In the genomic region with DNA sequence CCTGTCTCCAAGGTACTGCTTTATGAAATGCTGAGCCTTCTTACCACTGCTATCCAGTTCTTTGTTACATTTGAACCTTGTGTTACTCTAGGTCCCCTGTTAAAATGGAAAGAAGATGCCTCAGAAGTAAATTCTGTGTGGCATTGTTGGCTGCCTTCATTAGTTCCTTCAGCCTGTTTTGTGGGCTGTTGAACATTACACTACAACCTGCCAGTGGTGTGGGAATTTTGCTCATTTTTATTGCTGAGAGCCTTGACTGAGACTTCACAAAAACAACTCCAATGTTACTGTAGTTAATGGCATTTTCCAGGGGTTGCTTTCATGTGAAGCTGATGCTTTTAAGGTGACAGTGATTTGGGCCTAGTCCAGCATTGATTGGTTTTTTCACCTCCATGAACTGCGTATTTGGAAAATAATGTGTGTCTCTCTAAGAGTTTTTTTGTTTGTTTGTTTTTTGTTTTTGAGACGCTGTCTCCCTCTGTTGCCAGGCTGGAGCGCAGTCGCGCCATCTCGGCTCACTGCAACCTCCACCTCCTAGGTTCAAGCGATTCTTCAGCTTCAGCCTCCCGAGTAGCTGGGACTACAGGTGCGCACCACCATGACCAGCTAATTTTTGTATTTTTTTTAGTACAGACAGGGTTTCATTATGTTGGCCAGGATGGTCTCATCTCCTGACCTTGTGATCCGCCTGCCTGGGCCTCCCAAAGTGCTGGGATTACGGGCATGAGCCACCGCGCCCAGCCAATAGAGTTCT, we compare ENCODE assay signal across 13 cellular contexts. TPM values are rescaled to one million over a fixed set of nuclear protein-coding genes. Genes with fewer than 3 reads are reported as not detected.
DNase-seq lines count a peak whose midpoint lies in the region; ATAC-seq and TF ChIP-seq lines count a peak whose summit lies in the region.
"Had no signal": no experiment of that assay in that cellular context is flagged by ENCODE, and none has a peak within 500 bp of the region (broad histone marks: within the 10 kb centered on the region; RNA-seq: fewer than 3 reads in every experiment).

No MANE protein-coding gene starts in this region.

- TF ChIP-seq POLR2A in suprapubic skin (IDR thresholded peaks at IDR 0.05) = no peak

- no peaks in the 10 kb centered on the region for H3K9me3 ChIP-seq in suprapubic skin
- H3K9me3 ChIP-seq: thoracic aorta had no signal

- peak overlapping the region; percentile 33 for H3K4me3 Mint-ChIP-seq in activated naive CD4-positive, alpha-beta T cell treated with anti-CD3 and anti-CD28 coated beads, Interleukin-2, amount 50 U/mL, for 24 hours
- no peak overlapping the region for H3K4me3 Mint-ChIP-seq in activated CD4-positive, alpha-beta memory T cell treated with anti-CD3 and anti-CD28 coated beads, Interleukin-2, amount 10 ng/mL, durations not matched to agents 7 days and 5 days

- no peak for TF ChIP-seq CTCF in suprapubic skin (IDR thresholded peaks at IDR 0.05)

- peaks cover 31% of the 10 kb centered on the region for H3K4me1 ChIP-seq in suprapubic skin

- CTCF ChIA-PET in activated CD4-positive, alpha-beta memory T cell treated with anti-CD3 and anti-CD28 coated beads, Interleukin-2, amount 10 ng/mL, durations not matched to agents 7 days and 5 days (lab: Charles Lee) = interaction anchor here (0.7 to 4.4 kb wide), 4 partner anchors 23 to 558 kb away, joined by 3 to 19 read pairs (median 4); no protein-coding TSS in a partner anchor

- POLR2A ChIA-PET in activated CD4-positive, alpha-beta memory T cell treated with anti-CD3 and anti-CD28 coated beads, Interleukin-2, amount 10 ng/mL, durations not matched to agents 7 days and 5 days (lab: Charles Lee) = interaction anchor here (2.3 to 4.5 kb wide), 3 partner anchors 10 to 23 kb away, joined by 5 to 38 read pairs (median 36); no protein-coding TSS in a partner anchor

- peaks cover 56% of the 10 kb centered on the region for H3K4me1 Mint-ChIP-seq in activated naive CD4-positive, alpha-beta T cell treated with anti-CD3 and anti-CD28 coated beads, Interleukin-2, amount 50 U/mL, for 24 hours
- peaks cover 38% of the 10 kb centered on the region for H3K4me1 Mint-ChIP-seq in activated CD4-positive, alpha-beta memory T cell treated with anti-CD3 and anti-CD28 coated beads, Interleukin-2, amount 10 ng/mL, durations not matched to agents 7 days and 5 days

- H3K27me3 Mint-ChIP-seq in activated naive CD4-positive, alpha-beta T cell treated with anti-CD3 and anti-CD28 coated beads, Interleukin-2, amount 50 U/mL, for 24 hours = no peaks in the 10 kb centered on the region
- no peaks in the 10 kb centered on the region for H3K27me3 Mint-ChIP-seq in activated CD4-positive, alpha-beta memory T cell treated with anti-CD3 and anti-CD28 coated beads, Interleukin-2, amount 10 ng/mL, durations not matched to agents 7 days and 5 days

- H3K4me3 ChIP-seq in suprapubic skin = peak overlapping the region; percentile 62
- H3K4me3 ChIP-seq: thoracic aorta had no signal

- TF ChIP-seq EP300 in suprapubic skin (IDR thresholded peaks at IDR 0.05) = no peak

- WGBS in suprapubic skin = 94% methylated on average over 13 of the region's 13 CpGs

- H3K27ac Mint-ChIP-seq in activated naive CD4-positive, alpha-beta T cell treated with anti-CD3 and anti-CD28 coated beads, Interleukin-2, amount 50 U/mL, for 24 hours = peak overlapping the region; percentile 62
- H3K27ac Mint-ChIP-seq in activated naive CD4-positive, alpha-beta T cell treated with anti-CD3 and anti-CD28 coated beads, Interleukin-2, amount 50 U/mL, for 72 hours = no peak overlapping the region
- H3K27ac Mint-ChIP-seq in activated CD4-positive, alpha-beta memory T cell treated with anti-CD3 and anti-CD28 coated beads, Interleukin-2, amount 10 ng/mL, durations not matched to agents 7 days and 5 days = peak overlapping the region; percentile 57

- H3K27ac ChIP-seq in suprapubic skin = peak overlapping the region; percentile 96

- peaks cover 3% of the 10 kb centered on the region for H3K36me3 ChIP-seq in suprapubic skin
- H3K36me3 ChIP-seq: thoracic aorta had no signal

- no peak for DNase-seq in activated naive CD4-positive, alpha-beta T cell treated with anti-CD3 and anti-CD28 coated beads, Interleukin-2, amount 50 U/mL, for 72 hours (ENCODE audit: low spot score in 2 of 2)
- DNase-seq in activated CD4-positive, alpha-beta memory T cell treated with anti-CD3 and anti-CD28 coated beads, Interleukin-2, amount 10 ng/mL, durations not matched to agents 7 days and 5 days = no peak
- DNase-seq in left kidney (ENCODE audit: low read depth, low spot score) (peak; percentile 21), suprapubic skin (ENCODE audit: low spot score in 2 of 2) (no peak), NCI-H1092 (lab: John Stamatoyannopoulos, UW) (no peak), NK-92 (lab: John Stamatoyannopoulos, UW; ENCODE audit: unreplicated experiment) (no peak)
- DNase-seq: AML-193; kidney glomerular epithelial cell; NCI-H1417; stimulated activated CD4-positive, alpha-beta T cell treated with anti-CD3 and anti-CD28 coated beads, Interleukin-2, amount 100 ng/mL, for 48 hours had no signal

- no peaks in the 10 kb centered on the region for H3K27me3 ChIP-seq in suprapubic skin

- no peaks in the 10 kb centered on the region for H3K9me3 Mint-ChIP-seq in activated naive CD4-positive, alpha-beta T cell treated with anti-CD3 and anti-CD28 coated beads, Interleukin-2, amount 50 U/mL, for 24 hours
- no peaks in the 10 kb centered on the region for H3K9me3 Mint-ChIP-seq in activated naive CD4-positive, alpha-beta T cell treated with anti-CD3 and anti-CD28 coated beads, Interleukin-2, amount 50 U/mL, for 72 hours
- H3K9me3 Mint-ChIP-seq in activated CD4-positive, alpha-beta memory T cell treated with anti-CD3 and anti-CD28 coated beads, Interleukin-2, amount 10 ng/mL, durations not matched to agents 7 days and 5 days = no peaks in the 10 kb centered on the region

- H3K36me3 Mint-ChIP-seq in activated naive CD4-positive, alpha-beta T cell treated with anti-CD3 and anti-CD28 coated beads, Interleukin-2, amount 50 U/mL, for 24 hours = peaks cover 5% of the 10 kb centered on the region
- peaks cover 14% of the 10 kb centered on the region in 2 donors for H3K36me3 Mint-ChIP-seq in activated naive CD4-positive, alpha-beta T cell treated with anti-CD3 and anti-CD28 coated beads, Interleukin-2, amount 50 U/mL, for 72 hours
- H3K36me3 Mint-ChIP-seq in activated CD4-positive, alpha-beta memory T cell treated with anti-CD3 and anti-CD28 coated beads, Interleukin-2, amount 10 ng/mL, durations not matched to agents 7 days and 5 days (ENCODE audit: low read depth) = peaks cover 21% of the 10 kb centered on the region

- ATAC-seq in activated naive CD4-positive, alpha-beta T cell treated with anti-CD3 and anti-CD28 coated beads, Interleukin-2, amount 50 U/mL, for 72 hours = no peak
- no peak for ATAC-seq in GM19023 (IDR thresholded peaks at IDR 0.05; ENCODE audit: unreplicated experiment)

RNA-seq across cellular contexts. Expression of a gene that starts 4.3 kb away (rescaled TPM):
- total RNA-seq in activated naive CD4-positive, alpha-beta T cell treated with anti-CD3 and anti-CD28 coated beads, Interleukin-2, amount 50 U/mL, for 72 hours = 10 to 100 TPM; 15.2 to 30.9 TPM
- total RNA-seq in activated CD4-positive, alpha-beta memory T cell treated with anti-CD3 and anti-CD28 coated beads, Interleukin-2, amount 10 ng/mL, durations not matched to agents 7 days and 5 days = 10 to 100 TPM; 44.9 to 47.9 TPM
- total RNA-seq in suprapubic skin = 10 to 100 TPM; 50.0 to 87.1 (median 69.2) TPM

RNA-seq across cellular contexts. Expression of a gene that starts 51.8 kb away (rescaled TPM):
- 10 to 100 TPM; 15.4 to 31.2 TPM for total RNA-seq in activated naive CD4-positive, alpha-beta T cell treated with anti-CD3 and anti-CD28 coated beads, Interleukin-2, amount 50 U/mL, for 72 hours
- 10 to 100 TPM; 31.2 to 32.8 TPM for total RNA-seq in activated CD4-positive, alpha-beta memory T cell treated with anti-CD3 and anti-CD28 coated beads, Interleukin-2, amount 10 ng/mL, durations not matched to agents 7 days and 5 days
- 10 to 100 TPM; 26.2 to 30.2 (median 28.4) TPM for total RNA-seq in suprapubic skin

Comparison
In these comparisons a context has a peak if more than half of its experiments do, and no peak if none do; other contexts are left out.
1. H3K27ac Mint-ChIP-seq: peak in activated naive CD4-positive, alpha-beta T cell treated with anti-CD3 and anti-CD28 coated beads, Interleukin-2, amount 50 U/mL, for 24 hours (single experiment) and activated CD4-positive, alpha-beta memory T cell treated with anti-CD3 and anti-CD28 coated beads, Interleukin-2, amount 10 ng/mL, durations not matched to agents 7 days and 5 days (single experiment); none in activated naive CD4-positive, alpha-beta T cell treated with anti-CD3 and anti-CD28 coated beads, Interleukin-2, amount 50 U/mL, for 72 hours (0 of 2).